29 cellular contexts compared by ENCODE assay signal in the genomic region with DNA sequence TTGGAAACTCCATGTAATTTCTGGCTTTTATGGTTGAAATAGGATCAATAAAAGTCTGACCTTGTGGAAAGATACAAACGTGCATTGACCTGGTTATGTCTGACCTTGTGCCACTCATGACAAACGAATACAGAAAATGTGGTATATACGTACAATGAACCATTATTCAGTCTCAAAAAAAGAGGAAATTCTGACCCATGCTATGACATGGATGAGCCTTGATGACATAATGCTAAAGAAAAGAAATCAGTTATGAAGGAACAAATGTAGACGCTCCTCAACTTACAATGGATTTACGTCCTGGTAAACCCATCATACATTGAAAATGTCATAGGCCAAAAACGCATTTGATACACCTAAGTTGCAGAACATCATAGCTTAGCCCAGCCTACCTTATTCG.
"Had no signal": no experiment of that assay in that cellular context is flagged by ENCODE, and none has a peak within 500 bp of the region (broad histone marks: within the 10 kb centered on the region; RNA-seq: fewer than 3 reads in every experiment).

No MANE protein-coding gene starts in this region.

- H3K27me3 ChIP-seq: neutrophil, pancreas, testis, vagina had no signal

- H3K4me1 ChIP-seq: psoas muscle, spleen, suprapubic skin, testis, tibial artery, transverse colon, upper lobe of right lung had no signal

- H3K4me2 ChIP-seq: smooth muscle cell had no signal

- H3K36me3 ChIP-seq: neutrophil, pancreas, spleen, suprapubic skin, tibial artery, transverse colon, upper lobe of right lung, vagina had no signal

- H3K9me3 ChIP-seq: neutrophil, pancreas, psoas muscle, spleen, suprapubic skin, testis, tibial artery, transverse colon, upper lobe of right lung, vagina had no signal

- DNase-seq: naive B cell; naive thymus-derived CD8-positive, alpha-beta T cell; nephron progenitor cell; nucleus accumbens; pancreas; psoas muscle; right cardiac atrium; spleen; stimulated activated CD4-positive, alpha-beta T cell treated with anti-CD3 and anti-CD28 coated beads, Interleukin-12 subunit alpha, Interleukin-12 subunit beta, amount 100 ng/mL, for 4 hours; stimulated activated CD4-positive, alpha-beta T cell treated with anti-CD3 and anti-CD28 coated beads, Interleukin-1b, Interleukin-23, amount 100 ng/mL, for 48 hours; stimulated activated CD4-positive, alpha-beta T cell treated with anti-CD3 and anti-CD28 coated beads, Interleukin-4, amount 100 ng/mL, for 1 hour; stimulated activated CD4-positive, alpha-beta T cell treated with anti-CD3 and anti-CD28 coated beads, Interleukin-4, amount 100 ng/mL, for 4 hours; stimulated activated CD8-positive, alpha-beta memory T cell treated with anti-CD3 and anti-CD28 coated beads, Interleukin-4, amount 100 ng/mL, for 48 hours; stimulated activated naive CD4-positive, alpha-beta T cell; stimulated activated naive CD8-positive, alpha-beta T cell treated with anti-CD3 and anti-CD28 coated beads, Interleukin-15, amount 100 ng/mL, for 72 hours; stimulated activated naive CD8-positive, alpha-beta T cell treated with anti-CD3 and anti-CD28 coated beads, Interleukin-15, Interleukin-2, amounts not matched to agents 100 U/mL and 50 U/mL, for 24 hours; substantia nigra; testis; tibial artery; transverse colon had no signal

- ATAC-seq: naive thymus-derived CD8-positive, alpha-beta T cell; natural killer cell treated with Interleukin-12 subunit alpha and Interleukin-12 subunit beta and Interleukin-15 and Interleukin-18, amount 100 ng/mL, for 72 hours; pancreas; psoas muscle; right cardiac atrium; sciatic nerve; stimulated activated memory B cell treated with anti-CD40 and anti-IgM and Interleukin-4, amounts not matched to agents 10 μg/mL and 1 μg/mL and 100 μg/mL, for 72 hours; stimulated activated naive CD8-positive, alpha-beta T cell treated with anti-CD3 and anti-CD28 coated beads, Interleukin-15, amount 100 ng/mL, for 72 hours; stimulated activated naive CD8-positive, alpha-beta T cell treated with anti-CD3 and anti-CD28 coated beads, Interleukin-15, Interleukin-2, amounts not matched to agents 100 U/mL and 50 U/mL, for 24 hours; upper lobe of right lung had no signal

- H3K4me3 ChIP-seq: pancreas, psoas muscle, skin epidermis, smooth muscle cell, spleen, suprapubic skin, testis, tibial artery, transverse colon, upper lobe of right lung, vagina had no signal

- FAIRE-seq: pancreas had no signal

- H3K27ac ChIP-seq: neutrophil, pancreas, psoas muscle, skin epidermis, spleen, suprapubic skin, testis, tibial artery, transverse colon, upper lobe of right lung, vagina had no signal
